Comparison of ENCODE assay signal across 24 cellular contexts in genomic region chr4:179145746-179146530, GRCh38.
DNase-seq lines count a peak whose midpoint lies in the region; ATAC-seq and TF ChIP-seq lines count a peak whose summit lies in the region.
"Had no signal": no experiment of that assay in that cellular context is flagged by ENCODE, and none has a peak within 500 bp of the region (broad histone marks: within the 10 kb centered on the region; RNA-seq: fewer than 3 reads in every experiment).

No MANE protein-coding gene starts in this region.

- H3K27ac Mint-ChIP-seq in WTC11, result 0 out of 2 replicates have a peak overlapping the region, but pooled peaks have one; percentile 38
- H3K27ac Mint-ChIP-seq: activated naive CD8-positive, alpha-beta T cell; activated T-helper 17 cell treated with anti-CD3 and anti-CD28 coated beads, Interleukin-2, amount 50 U/mL, for 72 hours; brain; effector memory CD8-positive, alpha-beta T cell; nephron progenitor cell; T-cell had no signal

- no peak overlapping the region for H3K4me3 Mint-ChIP-seq in WTC11
- H3K4me3 Mint-ChIP-seq: activated naive CD8-positive, alpha-beta T cell; activated T-helper 17 cell treated with anti-CD3 and anti-CD28 coated beads, Interleukin-2, amount 50 U/mL, for 72 hours; brain; effector memory CD8-positive, alpha-beta T cell; nephron progenitor cell; T-cell had no signal

- WGBS in ovary, 3 donors, result 77 to 80% (median 79%) methylated on average over 4 of the region's 4 CpGs

- peaks cover 8% of the 10 kb centered on the region for H3K4me1 Mint-ChIP-seq in WTC11
- H3K4me1 Mint-ChIP-seq: activated T-helper 17 cell treated with anti-CD3 and anti-CD28 coated beads, Interleukin-2, amount 50 U/mL, for 72 hours; brain; nephron progenitor cell; T-cell had no signal

- H3K27me3 ChIP-seq in right atrium auricular region (no peaks in the 10 kb centered on the region), ovary (no peaks in the 10 kb centered on the region)
- H3K27me3 ChIP-seq: BLaER1 treated with 17β-estradiol and CSF1 and Interleukin-3, amounts not matched to agents 10 nM and 100 nM; left lung had no signal

- no peak for TF ChIP-seq POLR2A in ovary (IDR thresholded peaks at IDR 0.05)

- CTCF ChIA-PET in WTC11 (lab: Charles Lee), result no interaction called here

- no peak overlapping the region for H3K27ac ChIP-seq in right atrium auricular region
- no peak overlapping the region for H3K27ac ChIP-seq in ovary
- H3K27ac ChIP-seq: A549; BLaER1 treated with 17β-estradiol and CSF1 and Interleukin-3, amounts not matched to agents 10 nM and 100 nM; left lung had no signal

- H3K36me3 ChIP-seq in right atrium auricular region (no peaks in the 10 kb centered on the region), ovary (no peaks in the 10 kb centered on the region)
- H3K36me3 ChIP-seq: BLaER1 treated with 17β-estradiol and CSF1 and Interleukin-3, amounts not matched to agents 10 nM and 100 nM; left lung had no signal

- intact Hi-C loops in ovary (cut with DNase I), result no loop called here

- no peak overlapping the region for H3K4me3 ChIP-seq in epithelial cell of proximal tubule (ENCODE audit: low read depth, low read length)
- no peak overlapping the region for H3K4me3 ChIP-seq in right atrium auricular region
- H3K4me3 ChIP-seq in ovary, result no peak overlapping the region
- H3K4me3 ChIP-seq: A549; BLaER1 treated with 17β-estradiol and CSF1 and Interleukin-3, amounts not matched to agents 10 nM and 100 nM; left lung had no signal

- H3K27me3 Mint-ChIP-seq in WTC11 (ENCODE audit: low read depth), result no peaks in the 10 kb centered on the region
- H3K27me3 Mint-ChIP-seq: activated naive CD8-positive, alpha-beta T cell; activated T-helper 17 cell treated with anti-CD3 and anti-CD28 coated beads, Interleukin-2, amount 50 U/mL, for 72 hours; brain; effector memory CD8-positive, alpha-beta T cell; T-cell had no signal

- H3K36me3 Mint-ChIP-seq in WTC11, result no peaks in the 10 kb centered on the region
- H3K36me3 Mint-ChIP-seq: activated naive CD8-positive, alpha-beta T cell; brain; T-cell had no signal

- DNase-seq in ACHN (peak; percentile 20), HS-5 (ENCODE audit: low read depth) (peak; percentile 63), WTC11 (ENCODE audit: low spot score) (no peak), epithelial cell of proximal tubule (ENCODE audit: low read depth) (peak; percentile 22), dedifferentiated amniotic fluid mesenchymal stem cell (ENCODE audit: extremely low spot score) (no peak), right atrium auricular region (ENCODE audit: low spot score) (no peak), ovary (no peak), NCI-H748 treated with DMSO at 0.1 percent for 48 hours (lab: John Stamatoyannopoulos, UW) (no peak)
- DNase-seq: activated CD4-positive, alpha-beta T cell treated with anti-CD3 and anti-CD28 coated beads, Interleukin-2, amount 50 U/mL, for 1 hour; effector memory CD8-positive, alpha-beta T cell; H7; Kasumi-1; left lung; NCI-H1092; NCI-H1930; NCI-H345; nephron progenitor cell; posterior cingulate gyrus; T-cell had no signal

- ATAC-seq in WTC11, result no peak
- ATAC-seq: A549; activated T-helper 17 cell treated with anti-CD3 and anti-CD28 coated beads, Interleukin-2, amount 50 U/mL, for 72 hours; effector memory CD8-positive, alpha-beta T cell; left lung; T-cell had no signal

- H3K9me3 ChIP-seq in right atrium auricular region (no peaks in the 10 kb centered on the region), ovary (no peaks in the 10 kb centered on the region)
- H3K9me3 ChIP-seq: A549; BLaER1 treated with 17β-estradiol and CSF1 and Interleukin-3, amounts not matched to agents 10 nM and 100 nM had no signal

- no peak for TF ChIP-seq EP300 in ovary (IDR thresholded peaks at IDR 0.05)

- no peaks in the 10 kb centered on the region for H3K9me3 Mint-ChIP-seq in WTC11
- H3K9me3 Mint-ChIP-seq: brain, nephron progenitor cell had no signal

- TF ChIP-seq CTCF in WTC11 (IDR thresholded peaks at IDR 0.05), result no peak
- TF ChIP-seq CTCF in epithelial cell of proximal tubule (conservative IDR thresholded peaks at IDR 0.05; ENCODE audit: low read depth, low read length), result no peak
- no peak for TF ChIP-seq CTCF in right atrium auricular region (IDR thresholded peaks at IDR 0.05)
- TF ChIP-seq CTCF in ovary (IDR thresholded peaks at IDR 0.05), result no peak

- in situ Hi-C loops in ACHN (cut with HindIII; ENCODE audit: low pct_ligation_motif_present, low pct_unique_long_range_greater_than_20kb, low sequenced_read_pairs), result no loop called here

- POLR2A ChIA-PET in WTC11 (lab: Charles Lee), result no interaction called here

- H3K4me1 ChIP-seq in right atrium auricular region (no peaks in the 10 kb centered on the region), ovary (ENCODE audit: insufficient read depth) (no peaks in the 10 kb centered on the region)
- H3K4me1 ChIP-seq: A549; BLaER1 treated with 17β-estradiol and CSF1 and Interleukin-3, amounts not matched to agents 10 nM and 100 nM; left lung had no signal

TF ChIP-seq in WTC11, 78 proteins besides CTCF, POLR2A, EP300 and RAD21:
- no peak for TF ChIP-seq HMGXB4 (CRISPR knock-in tag; IDR thresholded peaks at IDR 0.05)
- no peak for TF ChIP-seq GABPB1 (CRISPR knock-in tag; IDR thresholded peaks at IDR 0.05)
- no peak for TF ChIP-seq ATF2 (CRISPR knock-in tag; IDR thresholded peaks at IDR 0.05; ENCODE audit: borderline replicate concordance, low read depth)
- no peak for TF ChIP-seq NFYB (CRISPR knock-in tag; conservative IDR thresholded peaks at IDR 0.05; ENCODE audit: low read depth)

Comparison
In these comparisons a context has a peak if more than half of its experiments do, and no peak if none do; other contexts are left out.
1. DNase-seq: peak in ACHN (single experiment), HS-5 (single experiment) and epithelial cell of proximal tubule (single experiment); none in WTC11 (single experiment), dedifferentiated amniotic fluid mesenchymal stem cell (single experiment), right atrium auricular region (single experiment), ovary (0 of 5) and NCI-H748 treated with DMSO at 0.1 percent for 48 hours (single experiment).